In the genomic region with DNA sequence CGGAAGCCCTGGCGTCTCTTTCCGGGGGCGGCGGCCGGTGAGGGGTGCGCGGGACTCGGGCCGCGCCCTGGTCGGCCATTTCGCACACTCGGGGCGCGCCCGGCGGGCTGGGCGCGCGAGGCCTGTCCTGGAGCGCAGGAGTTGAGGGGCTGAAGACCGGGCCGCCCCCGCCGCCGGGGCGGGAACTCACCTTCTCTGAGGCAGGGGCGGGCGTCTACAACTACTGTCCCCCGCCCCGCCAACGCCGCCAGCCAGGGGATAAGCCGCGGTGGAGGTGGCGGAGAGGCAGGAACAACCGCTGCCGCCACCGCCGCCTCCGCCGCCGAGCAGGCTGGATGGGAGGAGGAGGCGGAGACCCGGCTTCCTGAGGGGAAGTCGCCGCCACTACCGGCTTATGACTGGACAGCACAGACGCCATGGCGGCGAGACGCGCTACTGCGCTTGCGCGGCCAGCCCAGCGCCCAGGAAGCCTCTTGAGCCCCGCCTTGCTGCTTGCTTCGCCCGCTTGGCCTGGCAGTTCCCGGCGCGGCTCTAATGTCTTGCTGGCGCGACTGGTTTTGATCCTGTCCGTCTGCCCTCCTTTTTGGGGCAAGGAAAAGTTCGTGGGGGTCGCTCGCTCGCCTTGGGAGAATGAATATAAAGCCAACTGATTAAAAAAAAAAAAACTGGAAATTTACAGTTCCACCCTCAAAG, we compare ENCODE assay signal across 8 cellular contexts. TPM values are rescaled to one million over a fixed set of nuclear protein-coding genes. Genes with fewer than 3 reads are reported as not detected.
A peak's percentile ranks its signal among the peaks of the same experiment; 100 is the strongest.
DNase-seq lines count a peak whose midpoint lies in the region; ATAC-seq, FAIRE-seq and TF ChIP-seq lines count a peak whose summit lies in the region.

Gene KRCC1, minus strand, starts transcription at position 348 of the 693 bp plus-strand sequence. CDS start 27,220 bp downstream, outside the sequence.

- peak; percentile 89 to 91 for TF ChIP-seq POLR2A in HepG2 (IDR thresholded peaks at IDR 0.05; ENCODE audit: insufficient read depth in 1 of 2, low read depth in 2 of 2, low read length in 2 of 2)

- no peak within 1 kb of the TSS for H2AFZ ChIP-seq in HepG2 (ENCODE audit: low read length)

- H3K4me1 Mint-ChIP-seq in CD4-positive, CD25-positive, alpha-beta regulatory T cell = peaks cover 35 to 47% (median 42%) of the 10 kb centered on the region in 4 donors

- H3K9ac ChIP-seq in HepG2 (ENCODE audit: insufficient read depth, low read depth, low read length) = peak within 1 kb of the TSS; percentile 97

- peak; percentile 80 for TF ChIP-seq RAD21 in HepG2 (CRISPR knock-in tag; IDR thresholded peaks at IDR 0.05)

- H3K79me2 ChIP-seq in HepG2 (ENCODE audit: insufficient read depth, low read length) = peaks cover 24% of the 10 kb centered on the region

- peak within 1 kb of the TSS; percentile 93 for H3K27ac ChIP-seq in CD4-positive, CD25-positive, alpha-beta regulatory T cell (ENCODE audit: insufficient read depth, low read length, poor library complexity, severe bottlenecking)
- H3K27ac ChIP-seq in HepG2 (ENCODE audit: extremely low read length, insufficient read depth, low read length) = peak within 1 kb of the TSS; percentile 93

- H3K36me3 Mint-ChIP-seq in CD4-positive, CD25-positive, alpha-beta regulatory T cell = peaks cover 3% of the 10 kb centered on the region

- TF ChIP-seq CTCF in HepG2 (CRISPR knock-in tag; IDR thresholded peaks at IDR 0.05) = no peak; the same call in 1 of the 2 replicates

- no peak for TF ChIP-seq EP300 in HepG2 (IDR thresholded peaks at IDR 0.05; ENCODE audit: low read depth in 2 of 2, low read length in 2 of 2)
- peak; percentile 40; the same call in 1 of the 2 replicates for TF ChIP-seq EP300 in HepG2 (CRISPR knock-in tag; IDR thresholded peaks at IDR 0.05; ENCODE audit: borderline replicate concordance)

- TSS peak; percentile 96 for BruUV-seq in HepG2 (replicated peaks; lab: Mats Ljungman, UMichigan)

- H3K4me3 ChIP-seq in CD4-positive, CD25-positive, alpha-beta regulatory T cell (ENCODE audit: low read depth, low read length) = peak within 1 kb of the TSS; percentile 96
- H3K4me3 ChIP-seq in HepG2 (replicated peaks in 1 of 3; ENCODE audit: insufficient read depth in 1 of 3, low read depth in 2 of 3, low read length in 3 of 3) = peak within 1 kb of the TSS; percentile 79 to 97 (median 96)

- H3K4me1 ChIP-seq in CD4-positive, CD25-positive, alpha-beta regulatory T cell (ENCODE audit: control insufficient read depth, insufficient read depth, low read length, poor library complexity, severe bottlenecking) = peaks cover 34% of the 10 kb centered on the region
- H3K4me1 ChIP-seq in HepG2 (ENCODE audit: insufficient read depth, low read length) = peaks cover 71% of the 10 kb centered on the region

- peak; percentile 94 to 97 for ATAC-seq in CD4-positive, CD25-positive, alpha-beta regulatory T cell (ENCODE audit: low read depth in 2 of 2)
- peak; percentile 94 for ATAC-seq in GM19438 (IDR thresholded peaks at IDR 0.05; ENCODE audit: low read depth, unreplicated experiment)
- ATAC-seq in HG03571 (IDR thresholded peaks at IDR 0.05; ENCODE audit: unreplicated experiment) = peak; percentile 93
- ATAC-seq in HepG2 = peak; percentile 95

- peak; percentile 8 for FAIRE-seq in HepG2 (lab: Jason Lieb, UNC)

- 2% methylated on average over 38 of the region's 71 CpGs for WGBS in HepG2 (ENCODE audit: low lambda C conversion rate)

- POLR2A ChIA-PET in HepG2 (lab: Yijun Ruan, JAX) = interaction anchor here (1.1 to 3.0 kb wide), 7 partner anchors 24 to 155 kb away, joined by 3 to 35 read pairs (median 5); partner anchors contain the start of genes FABP1 and RNU2-63P

- H3K27ac Mint-ChIP-seq in CD4-positive, CD25-positive, alpha-beta regulatory T cell = peak within 1 kb of the TSS; percentile 98

- peaks cover 4% of the 10 kb centered on the region for H3K27me3 Mint-ChIP-seq in CD4-positive, CD25-positive, alpha-beta regulatory T cell

- H3K9me3 ChIP-seq in CD4-positive, CD25-positive, alpha-beta regulatory T cell (ENCODE audit: control insufficient read depth in 2 of 2, low read length in 2 of 2) = no peaks in the 10 kb centered on the region
- H3K9me3 ChIP-seq in HepG2 (ENCODE audit: low read length) = no peaks in the 10 kb centered on the region

- H3K4me2 ChIP-seq in HepG2 (ENCODE audit: low read depth, low read length) = peak within 1 kb of the TSS; percentile 76

- intact Hi-C loops in HepG2 (cut with micrococcal nuclease; ENCODE audit: unreplicated experiment) = loop anchor here (5.0 kb wide), 1 partner anchor 252 kb away; no protein-coding TSS in a partner anchor

- no peaks in the 10 kb centered on the region for H3K36me3 ChIP-seq in CD4-positive, CD25-positive, alpha-beta regulatory T cell (ENCODE audit: control insufficient read depth, insufficient read depth, low read length)
- H3K36me3 ChIP-seq in HepG2 (replicated peaks in 1 of 2; ENCODE audit: control insufficient read depth in 1 of 2, insufficient read depth in 2 of 2, low read length in 2 of 2) = 0 out of 5 replicates have a peak, but pooled peaks cover 0 to 1% of the 10 kb centered on the region in 2 experiments

- no peaks in the 10 kb centered on the region for H4K20me1 ChIP-seq in HepG2 (ENCODE audit: insufficient read depth, low read length)

- H3K27me3 ChIP-seq in CD4-positive, CD25-positive, alpha-beta regulatory T cell (ENCODE audit: control insufficient read depth, insufficient read depth, low read length) = no peaks in the 10 kb centered on the region
- no peaks in the 10 kb centered on the region; a peak in 1 of 5 replicates for H3K27me3 ChIP-seq in HepG2 (ENCODE audit: control insufficient read depth in 1 of 2, insufficient read depth in 2 of 2, low read length in 2 of 2)

- no peaks in the 10 kb centered on the region for H3K9me3 Mint-ChIP-seq in CD4-positive, CD25-positive, alpha-beta regulatory T cell

- DNase-seq in CD4-positive, CD25-positive, alpha-beta regulatory T cell = peak; percentile 93 to 98 (median 94)
- DNase-seq in NCI-H774 (lab: John Stamatoyannopoulos, UW) (peak; percentile 94), dermis blood vessel endothelial cell (peak; percentile 94), HepG2 (ENCODE audit: low spot score) (peak; percentile 94)
- DNase-seq in activated CD4-positive, alpha-beta T cell treated with anti-CD3 and anti-CD28 coated beads, Interleukin-2, amount 50 U/mL, for 4 hours = peak; percentile 88 to 92
- peak; percentile 81 to 86 for DNase-seq in stimulated activated CD4-positive, alpha-beta T cell treated with anti-CD3 and anti-CD28 coated beads, Interleukin-2, amount 100 ng/mL, for 48 hours

- in situ Hi-C loops in HepG2 (cut with HindIII; ENCODE audit: extremely low pct_ligation_motif_present, low pct_unique_long_range_greater_than_20kb) = loop anchor here (25.0 kb wide), 1 partner anchor 407 kb away; the partner anchor contains the start of gene FOXI3

- H3K4me3 Mint-ChIP-seq in CD4-positive, CD25-positive, alpha-beta regulatory T cell = peak within 1 kb of the TSS; percentile 93 to 97 (median 96)

- CTCF ChIA-PET in HepG2 (lab: Yijun Ruan, JAX; ENCODE audit: low intra/inter-chr PET ratio, low total read pairs) = no interaction called here

TF ChIP-seq in HepG2, 621 proteins besides CTCF, POLR2A, EP300 and RAD21 (continues in another document):
- TF ChIP-seq SMARCE1 (IDR thresholded peaks at IDR 0.05; ENCODE audit: borderline replicate concordance) = no peak
- TF ChIP-seq ZNF572 (CRISPR knock-in tag; IDR thresholded peaks at IDR 0.05) = no peak
- no peak for TF ChIP-seq ATF1 (CRISPR knock-in tag; IDR thresholded peaks at IDR 0.05)
- peak; percentile 87; the same call in 1 of the 2 replicates for TF ChIP-seq FOXC1 (CRISPR knock-in tag; IDR thresholded peaks at IDR 0.05; ENCODE audit: borderline replicate concordance)
- TF ChIP-seq GZF1 (CRISPR knock-in tag; IDR thresholded peaks at IDR 0.05) = no peak
- TF ChIP-seq HIVEP1 (CRISPR knock-in tag; IDR thresholded peaks at IDR 0.05) = no peak
- TF ChIP-seq ZNF275 (CRISPR knock-in tag; IDR thresholded peaks at IDR 0.05; ENCODE audit: borderline replicate concordance) = peak; percentile 74; the same call in 1 of the 2 replicates
- TF ChIP-seq RFX5 (IDR thresholded peaks at IDR 0.05; ENCODE audit: low read depth, low read length) = no peak

RNA-seq across cellular contexts. Expression of gene KRCC1, which starts in this region (rescaled TPM):
- 11.8 TPM for total RNA-seq in CD4-positive, CD25-positive, alpha-beta regulatory T cell
- 10 to 100 TPM; 37.1 to 41.9 (median 41.0) TPM for polyA plus RNA-seq in CD4-positive, CD25-positive, alpha-beta regulatory T cell
- 17.5 and 19.9 TPM in 2 replicates for total RNA-seq in dermis blood vessel endothelial cell
- 6.5 and 10.0 TPM in 2 replicates for total RNA-seq in HepG2 (2016; rRNA removed; fragmentation: Illumina TruSeq; extraction: Trizol)
- 3.4 and 3.8 TPM in 2 replicates for total RNA-seq in HepG2 (2016; cell fraction: cytosol; rRNA removed; fragmentation: Illumina TruSeq; extraction: Trizol; ENCODE audit: low read depth)
- total RNA-seq in HepG2 (2016; cell fraction: insoluble cytoplasmic fraction; rRNA removed; fragmentation: Illumina TruSeq; extraction: Trizol) = 7.2 and 9.3 TPM in 2 replicates
- 8.5 and 9.0 TPM in 2 replicates for total RNA-seq in HepG2 (2016; cell fraction: membrane; rRNA removed; fragmentation: Illumina TruSeq; extraction: Trizol)
- 4.0 and 4.4 TPM in 2 replicates for total RNA-seq in HepG2 (2016; cell fraction: nucleus; rRNA removed; fragmentation: Illumina TruSeq; extraction: Trizol)
- 5.3 and 7.7 TPM in 2 replicates for polyA plus RNA-seq in HepG2 (2011; rRNA removed)
- polyA plus RNA-seq in HepG2 (2011; cell fraction: cytosol; rRNA removed) = 2.4 and 3.9 TPM in 2 replicates
- 1.0 and 2.0 TPM in 2 replicates for polyA plus RNA-seq in HepG2 (2011; cell fraction: nucleus; rRNA removed)
- 5.8 and 7.1 TPM in 2 replicates for polyA plus RNA-seq in HepG2 (2012)
- 4.2 and 4.5 TPM in 2 replicates for polyA plus RNA-seq in HepG2 (2016; cell fraction: cytosol; fragmentation: Illumina TruSeq; extraction: Trizol; ENCODE audit: low read depth)
- 10.6 and 10.9 TPM in 2 replicates for polyA plus RNA-seq in HepG2 (2016; cell fraction: insoluble cytoplasmic fraction; fragmentation: Illumina TruSeq; extraction: Trizol; ENCODE audit: low read depth)
- polyA plus RNA-seq in HepG2 (2016; cell fraction: membrane; fragmentation: Illumina TruSeq; extraction: Trizol; ENCODE audit: low read depth) = 7.2 and 7.3 TPM in 2 replicates
- polyA plus RNA-seq in HepG2 (2016; cell fraction: nucleus; fragmentation: Illumina TruSeq; extraction: Trizol; ENCODE audit: insufficient read depth, low read depth) = 7.5 and 7.9 TPM in 2 replicates
- 0.80 and 1.4 TPM in 2 replicates for polyA minus RNA-seq in HepG2 (2011; rRNA and poly(A)+ RNA removed; ENCODE audit: low replicate concordance)
- 2.3 and 2.6 TPM in 2 replicates for polyA minus RNA-seq in HepG2 (2011; cell fraction: cytosol; rRNA and poly(A)+ RNA removed)
- 2.2 and 2.4 TPM in 2 replicates for polyA minus RNA-seq in HepG2 (2011; cell fraction: nucleus; rRNA and poly(A)+ RNA removed)

Comparison
In these comparisons a context has a peak if more than half of its experiments do, and no peak if none do; other contexts are left out.
1. Peak in every context shown above with its lines: DNase-seq, ATAC-seq, H3K4me3 ChIP-seq and H3K27ac ChIP-seq.